Comparison of ENCODE assay signal across 17 cellular contexts in genomic region chr1:71783096-71783495, GRCh38.
"Had no signal": no experiment of that assay in that cellular context is flagged by ENCODE, and none has a peak within 500 bp of the region (broad histone marks: within the 10 kb centered on the region; RNA-seq: fewer than 3 reads in every experiment).

No MANE protein-coding gene starts in this region.

- H3K9me3 ChIP-seq: breast epithelium, Peyer's patch had no signal

- H3K4me3 Mint-ChIP-seq: activated CD8-positive, alpha-beta T cell treated with anti-CD3 and anti-CD28 coated beads for 36 hours; activated naive CD4-positive, alpha-beta T cell treated with anti-CD3 and anti-CD28 coated beads, Interleukin-2, amount 50 U/mL, for 24 hours; T-helper 1 cell treated with Interleukin-12 subunit alpha and Interleukin-12 subunit beta and Interleukin-4 antibody, amounts not matched to agents 30 μg/mL and 1 μg/mL, for 36 hours had no signal

- DNase-seq: activated CD4-positive, alpha-beta T cell treated with anti-CD3 and anti-CD28 coated beads for 4 hours; activated CD8-positive, alpha-beta memory T cell treated with anti-CD3 and anti-CD28 coated beads, Interleukin-2, amount 50 U/mL, for 4 hours; activated CD8-positive, alpha-beta T cell treated with anti-CD3 and anti-CD28 coated beads for 36 hours; activated naive CD4-positive, alpha-beta T cell; aorta; KG1; NCI-H1048; NCI-H2029; NCI-H526 treated with DMSO at 0.1 percent for 48 hours; NCI-H82; NK-92 treated with Interleukin-12 subunit alpha and Interleukin-12 subunit beta, amount 100 ng/mL, for 24 hours; Peyer's patch; SHP77 had no signal

- H3K27ac Mint-ChIP-seq: activated CD8-positive, alpha-beta T cell treated with anti-CD3 and anti-CD28 coated beads for 36 hours; activated naive CD4-positive, alpha-beta T cell treated with anti-CD3 and anti-CD28 coated beads, Interleukin-2, amount 50 U/mL, for 24 hours; T-helper 1 cell treated with Interleukin-12 subunit alpha and Interleukin-12 subunit beta and Interleukin-4 antibody, amounts not matched to agents 30 μg/mL and 1 μg/mL, for 36 hours had no signal

- H3K9me3 Mint-ChIP-seq: activated CD8-positive, alpha-beta T cell treated with anti-CD3 and anti-CD28 coated beads for 36 hours; activated naive CD4-positive, alpha-beta T cell treated with anti-CD3 and anti-CD28 coated beads, Interleukin-2, amount 50 U/mL, for 24 hours; T-helper 1 cell treated with Interleukin-12 subunit alpha and Interleukin-12 subunit beta and Interleukin-4 antibody, amounts not matched to agents 30 μg/mL and 1 μg/mL, for 36 hours had no signal

- H3K27me3 Mint-ChIP-seq: activated CD8-positive, alpha-beta T cell treated with anti-CD3 and anti-CD28 coated beads for 36 hours; activated naive CD4-positive, alpha-beta T cell treated with anti-CD3 and anti-CD28 coated beads, Interleukin-2, amount 50 U/mL, for 24 hours had no signal

- H3K27me3 ChIP-seq: breast epithelium, Peyer's patch had no signal

- H3K36me3 ChIP-seq: breast epithelium, Peyer's patch had no signal

- H3K27ac ChIP-seq: breast epithelium, Peyer's patch, RWPE1 had no signal

- H3K4me1 Mint-ChIP-seq: activated naive CD4-positive, alpha-beta T cell treated with anti-CD3 and anti-CD28 coated beads, Interleukin-2, amount 50 U/mL, for 24 hours had no signal

- H3K4me3 ChIP-seq: breast epithelium, Peyer's patch had no signal

- H3K36me3 Mint-ChIP-seq: activated naive CD4-positive, alpha-beta T cell treated with anti-CD3 and anti-CD28 coated beads, Interleukin-2, amount 50 U/mL, for 24 hours had no signal

- H3K4me1 ChIP-seq: breast epithelium, Peyer's patch had no signal
